ENCODE assay signal across 17 cellular contexts in genomic region chr16:35210681-35211433, GRCh38.
"Had no signal": no experiment of that assay in that cellular context is flagged by ENCODE, and none has a peak within 500 bp of the region (broad histone marks: within the 10 kb centered on the region; RNA-seq: fewer than 3 reads in every experiment).

No MANE protein-coding gene starts in this region.

- H3K4me3 Mint-ChIP-seq: activated CD4-positive, alpha-beta memory T cell treated with anti-CD3 and anti-CD28 coated beads for 36 hours; activated CD8-positive, alpha-beta memory T cell treated with anti-CD3 and anti-CD28 coated beads, Interleukin-2, amount 10 ng/mL, durations not matched to agents 7 days and 5 days; activated naive CD4-positive, alpha-beta T cell treated with anti-CD3 and anti-CD28 coated beads, Interleukin-2, amount 10 ng/mL, durations not matched to agents 7 days and 5 days; activated T-cell treated with anti-CD3 and anti-CD28 coated beads, Interleukin-2, amount 50 U/mL, for 24 hours; natural killer cell treated with Interleukin-12 subunit alpha and Interleukin-12 subunit beta and Interleukin-15 and Interleukin-18, amount 100 ng/mL, for 72 hours; stimulated activated naive B cell treated with anti-CD40 and anti-IgM and Interleukin-4, amounts not matched to agents 10 μg/mL and 1 μg/mL and 100 μg/mL, for 72 hours had no signal

- DNase-seq: activated CD4-positive, alpha-beta memory T cell treated with anti-CD3 and anti-CD28 coated beads for 36 hours; activated CD8-positive, alpha-beta memory T cell treated with anti-CD3 and anti-CD28 coated beads, Interleukin-2, amount 10 ng/mL, durations not matched to agents 7 days and 5 days; activated naive CD4-positive, alpha-beta T cell treated with anti-CD3 and anti-CD28 coated beads, Interleukin-2, amount 10 ng/mL, durations not matched to agents 7 days and 5 days; activated T-cell treated with anti-CD3 and anti-CD28 coated beads, Interleukin-2, amount 50 U/mL, for 24 hours; dermis blood vessel endothelial cell; hippocampal formation; kidney; left ventricle myocardium inferior; mesendoderm; right cardiac atrium; stimulated activated CD4-positive, alpha-beta T cell treated with anti-CD3 and anti-CD28 coated beads, Interleukin-15, amount 100 ng/mL, for 24 hours; stimulated activated CD4-positive, alpha-beta T cell treated with anti-CD3 and anti-CD28 coated beads, Interleukin-4, amount 100 ng/mL, for 1 hour; stimulated activated naive B cell treated with anti-CD40 and anti-IgM and Interleukin-4, amounts not matched to agents 10 μg/mL and 1 μg/mL and 100 μg/mL, for 72 hours; thyroid gland; WERI-Rb-1 had no signal

- H3K27ac Mint-ChIP-seq: activated CD4-positive, alpha-beta memory T cell treated with anti-CD3 and anti-CD28 coated beads for 36 hours; activated CD8-positive, alpha-beta memory T cell treated with anti-CD3 and anti-CD28 coated beads, Interleukin-2, amount 10 ng/mL, durations not matched to agents 7 days and 5 days; activated naive CD4-positive, alpha-beta T cell treated with anti-CD3 and anti-CD28 coated beads, Interleukin-2, amount 10 ng/mL, durations not matched to agents 7 days and 5 days; activated T-cell treated with anti-CD3 and anti-CD28 coated beads, Interleukin-2, amount 50 U/mL, for 24 hours; natural killer cell treated with Interleukin-12 subunit alpha and Interleukin-12 subunit beta and Interleukin-15 and Interleukin-18, amount 100 ng/mL, for 72 hours; progenitor cell of endocrine pancreas; stimulated activated naive B cell treated with anti-CD40 and anti-IgM and Interleukin-4, amounts not matched to agents 10 μg/mL and 1 μg/mL and 100 μg/mL, for 72 hours had no signal

- ATAC-seq: activated CD8-positive, alpha-beta memory T cell treated with anti-CD3 and anti-CD28 coated beads, Interleukin-2, amount 10 ng/mL, durations not matched to agents 7 days and 5 days; natural killer cell treated with Interleukin-12 subunit alpha and Interleukin-12 subunit beta and Interleukin-15 and Interleukin-18, amount 100 ng/mL, for 72 hours; stimulated activated naive B cell treated with anti-CD40 and anti-IgM and Interleukin-4, amounts not matched to agents 10 μg/mL and 1 μg/mL and 100 μg/mL, for 72 hours had no signal

- H3K36me3 Mint-ChIP-seq: activated CD4-positive, alpha-beta memory T cell treated with anti-CD3 and anti-CD28 coated beads for 36 hours; activated CD8-positive, alpha-beta memory T cell treated with anti-CD3 and anti-CD28 coated beads, Interleukin-2, amount 10 ng/mL, durations not matched to agents 7 days and 5 days; activated naive CD4-positive, alpha-beta T cell treated with anti-CD3 and anti-CD28 coated beads, Interleukin-2, amount 10 ng/mL, durations not matched to agents 7 days and 5 days; stimulated activated naive B cell treated with anti-CD40 and anti-IgM and Interleukin-4, amounts not matched to agents 10 μg/mL and 1 μg/mL and 100 μg/mL, for 72 hours had no signal

- H3K27me3 Mint-ChIP-seq: activated CD4-positive, alpha-beta memory T cell treated with anti-CD3 and anti-CD28 coated beads for 36 hours; activated CD8-positive, alpha-beta memory T cell treated with anti-CD3 and anti-CD28 coated beads, Interleukin-2, amount 10 ng/mL, durations not matched to agents 7 days and 5 days; activated naive CD4-positive, alpha-beta T cell treated with anti-CD3 and anti-CD28 coated beads, Interleukin-2, amount 10 ng/mL, durations not matched to agents 7 days and 5 days; activated T-cell treated with anti-CD3 and anti-CD28 coated beads, Interleukin-2, amount 50 U/mL, for 24 hours; natural killer cell treated with Interleukin-12 subunit alpha and Interleukin-12 subunit beta and Interleukin-15 and Interleukin-18, amount 100 ng/mL, for 72 hours; progenitor cell of endocrine pancreas; stimulated activated naive B cell treated with anti-CD40 and anti-IgM and Interleukin-4, amounts not matched to agents 10 μg/mL and 1 μg/mL and 100 μg/mL, for 72 hours had no signal

- H3K4me1 Mint-ChIP-seq: activated CD8-positive, alpha-beta memory T cell treated with anti-CD3 and anti-CD28 coated beads, Interleukin-2, amount 10 ng/mL, durations not matched to agents 7 days and 5 days; activated naive CD4-positive, alpha-beta T cell treated with anti-CD3 and anti-CD28 coated beads, Interleukin-2, amount 10 ng/mL, durations not matched to agents 7 days and 5 days; stimulated activated naive B cell treated with anti-CD40 and anti-IgM and Interleukin-4, amounts not matched to agents 10 μg/mL and 1 μg/mL and 100 μg/mL, for 72 hours had no signal
